35 cellular contexts compared by ENCODE assay signal in genomic region chr19:35488677-35489076, GRCh38. TPM values are rescaled to one million over a fixed set of nuclear protein-coding genes. Genes with fewer than 3 reads are reported as not detected.
"Had no signal": no experiment of that assay in that cellular context is flagged by ENCODE, and none has a peak within 500 bp of the region (broad histone marks: within the 10 kb centered on the region; RNA-seq: fewer than 3 reads in every experiment).

No MANE protein-coding gene starts in this region.

- H3K27ac Mint-ChIP-seq: activated CD4-positive, alpha-beta T cell treated with anti-CD3 and anti-CD28 coated beads, Interleukin-2, amount 10 ng/mL, durations not matched to agents 24 days and 14 days; activated CD8-positive, alpha-beta T cell treated with anti-CD3 and anti-CD28 coated beads for 36 hours; activated naive CD4-positive, alpha-beta T cell treated with anti-CD3 and anti-CD28 coated beads, Interleukin-2, amount 10 ng/mL, durations not matched to agents 7 days and 5 days; activated naive CD8-positive, alpha-beta T cell treated with anti-CD3 and anti-CD28 coated beads for 36 hours; activated T-cell treated with anti-CD3 and anti-CD28 coated beads, Interleukin-2, amount 50 U/mL, for 72 hours; activated T-helper 17 cell treated with anti-CD3 and anti-CD28 coated beads, Interleukin-2, amount 50 U/mL, for 72 hours had no signal

- H3K4me1 ChIP-seq: SJSA1 had no signal

- H3K27ac ChIP-seq: brain microvascular endothelial cell, SJSA1, WERI-Rb-1 had no signal

- H3K27me3 Mint-ChIP-seq: activated naive CD8-positive, alpha-beta T cell treated with anti-CD3 and anti-CD28 coated beads for 36 hours had no signal

- H3K4me3 ChIP-seq: SJSA1 had no signal

- H3K4me3 Mint-ChIP-seq: activated CD4-positive, alpha-beta T cell treated with anti-CD3 and anti-CD28 coated beads, Interleukin-2, amount 10 ng/mL, durations not matched to agents 24 days and 14 days; activated CD8-positive, alpha-beta T cell treated with anti-CD3 and anti-CD28 coated beads for 36 hours; activated naive CD4-positive, alpha-beta T cell treated with anti-CD3 and anti-CD28 coated beads, Interleukin-2, amount 10 ng/mL, durations not matched to agents 7 days and 5 days; activated naive CD8-positive, alpha-beta T cell treated with anti-CD3 and anti-CD28 coated beads for 36 hours; activated T-cell treated with anti-CD3 and anti-CD28 coated beads, Interleukin-2, amount 50 U/mL, for 72 hours; activated T-helper 17 cell treated with anti-CD3 and anti-CD28 coated beads, Interleukin-2, amount 50 U/mL, for 72 hours had no signal

- H3K36me3 Mint-ChIP-seq: activated naive CD4-positive, alpha-beta T cell treated with anti-CD3 and anti-CD28 coated beads, Interleukin-2, amount 10 ng/mL, durations not matched to agents 7 days and 5 days; activated naive CD8-positive, alpha-beta T cell treated with anti-CD3 and anti-CD28 coated beads for 36 hours had no signal

- DNase-seq: activated CD4-positive, alpha-beta T cell treated with anti-CD3 and anti-CD28 coated beads, Interleukin-2, amount 10 ng/mL, durations not matched to agents 24 days and 14 days; activated CD4-positive, alpha-beta T cell treated with anti-CD3 and anti-CD28 coated beads, Interleukin-2, amount 50 U/mL, for 4 hours; activated CD8-positive, alpha-beta T cell treated with anti-CD3 and anti-CD28 coated beads for 36 hours; activated gamma-delta T cell treated with Interleukin-2 at 50 U/mL for 16 hours; activated naive CD4-positive, alpha-beta T cell treated with anti-CD3 and anti-CD28 coated beads, Interleukin-2, amount 10 ng/mL, durations not matched to agents 7 days and 5 days; activated naive CD8-positive, alpha-beta T cell treated with anti-CD3 and anti-CD28 coated beads for 36 hours; activated T-cell treated with anti-CD3 and anti-CD28 coated beads, Interleukin-2, amount 50 U/mL, for 1 hour; activated T-cell treated with anti-CD3 and anti-CD28 coated beads, Interleukin-2, amount 50 U/mL, for 72 hours; amniotic stem cell; brain microvascular endothelial cell; central memory CD4-positive, alpha-beta T cell; Karpas-422; KBM-7; NCI-H1048; NCI-H1105 treated with DMSO at 0.1 percent for 48 hours; NCI-H1436; NCI-H1694; NCI-H1930; NCI-H2081 treated with DMSO at 0.1 percent for 48 hours; NCI-H226; NCI-H524 treated with DMSO at 0.1 percent for 48 hours; SHP77 treated with DMSO at 0.1 percent for 48 hours; T1000; WERI-Rb-1 had no signal

- ATAC-seq: activated CD8-positive, alpha-beta T cell treated with anti-CD3 and anti-CD28 coated beads for 36 hours; activated T-cell treated with anti-CD3 and anti-CD28 coated beads, Interleukin-2, amount 50 U/mL, for 72 hours; activated T-helper 17 cell treated with anti-CD3 and anti-CD28 coated beads, Interleukin-2, amount 50 U/mL, for 72 hours; Panc1 had no signal

- H3K36me3 ChIP-seq: brain microvascular endothelial cell, SJSA1, WERI-Rb-1 had no signal

- H3K4me1 Mint-ChIP-seq: activated CD4-positive, alpha-beta T cell treated with anti-CD3 and anti-CD28 coated beads, Interleukin-2, amount 10 ng/mL, durations not matched to agents 24 days and 14 days; activated T-helper 17 cell treated with anti-CD3 and anti-CD28 coated beads, Interleukin-2, amount 50 U/mL, for 72 hours had no signal

- H3K9me3 Mint-ChIP-seq: activated CD4-positive, alpha-beta T cell treated with anti-CD3 and anti-CD28 coated beads, Interleukin-2, amount 10 ng/mL, durations not matched to agents 24 days and 14 days; activated CD8-positive, alpha-beta T cell treated with anti-CD3 and anti-CD28 coated beads for 36 hours; activated naive CD4-positive, alpha-beta T cell treated with anti-CD3 and anti-CD28 coated beads, Interleukin-2, amount 10 ng/mL, durations not matched to agents 7 days and 5 days; activated naive CD8-positive, alpha-beta T cell treated with anti-CD3 and anti-CD28 coated beads for 36 hours; activated T-cell treated with anti-CD3 and anti-CD28 coated beads, Interleukin-2, amount 50 U/mL, for 72 hours; activated T-helper 17 cell treated with anti-CD3 and anti-CD28 coated beads, Interleukin-2, amount 50 U/mL, for 72 hours had no signal

- H3K9me3 ChIP-seq: SJSA1 had no signal

RNA-seq across cellular contexts. Expression of gene KRTDAP, which starts 1.6 kb away (rescaled TPM):
- total RNA-seq: activated CD4-positive, alpha-beta T cell treated with anti-CD3 and anti-CD28 coated beads, Interleukin-2, amount 10 ng/mL, durations not matched to agents 24 days and 14 days; activated CD8-positive, alpha-beta memory T cell treated with anti-CD3 and anti-CD28 coated beads for 36 hours; activated CD8-positive, alpha-beta T cell treated with anti-CD3 and anti-CD28 coated beads for 36 hours; activated naive CD8-positive, alpha-beta T cell treated with anti-CD3 and anti-CD28 coated beads for 36 hours; activated T-cell treated with anti-CD3 and anti-CD28 coated beads, Interleukin-2, amount 50 U/mL, for 72 hours; activated T-helper 17 cell treated with anti-CD3 and anti-CD28 coated beads, Interleukin-2, amount 50 U/mL, for 72 hours; aorta; cerebellum; MCF 10A; NCI-H460; RPMI7951; SJSA1; T-helper 1 cell treated with Interleukin-12 subunit alpha and Interleukin-12 subunit beta and Interleukin-4 antibody, amounts not matched to agents 30 ng/mL and 1 ng/mL, for 36 hours; T-helper 2 cell treated with Interferon-gamma antibody and Interleukin-4, amounts not matched to agents 100 ng/mL and 5 ng/mL, for 36 hours had no signal
- polyA plus RNA-seq: aorta had no signal

RNA-seq across cellular contexts. Expression of gene DMKN, which starts 24.8 kb away (rescaled TPM):
- total RNA-seq: activated CD4-positive, alpha-beta T cell treated with anti-CD3 and anti-CD28 coated beads, Interleukin-2, amount 10 ng/mL, durations not matched to agents 24 days and 14 days; RPMI7951; SJSA1; T-helper 1 cell treated with Interleukin-12 subunit alpha and Interleukin-12 subunit beta and Interleukin-4 antibody, amounts not matched to agents 30 ng/mL and 1 ng/mL, for 36 hours; T-helper 2 cell treated with Interferon-gamma antibody and Interleukin-4, amounts not matched to agents 100 ng/mL and 5 ng/mL, for 36 hours had no signal

RNA-seq across cellular contexts. Expression of gene SBSN, which starts 39.4 kb away (rescaled TPM):
- total RNA-seq: activated CD4-positive, alpha-beta T cell treated with anti-CD3 and anti-CD28 coated beads, Interleukin-2, amount 10 ng/mL, durations not matched to agents 24 days and 14 days; activated CD8-positive, alpha-beta memory T cell treated with anti-CD3 and anti-CD28 coated beads for 36 hours; activated CD8-positive, alpha-beta T cell treated with anti-CD3 and anti-CD28 coated beads for 36 hours; activated naive CD8-positive, alpha-beta T cell treated with anti-CD3 and anti-CD28 coated beads for 36 hours; activated T-helper 17 cell treated with anti-CD3 and anti-CD28 coated beads, Interleukin-2, amount 50 U/mL, for 72 hours; aorta; cerebellum; MCF 10A; NCI-H460; RPMI7951; SJSA1; T-helper 1 cell treated with Interleukin-12 subunit alpha and Interleukin-12 subunit beta and Interleukin-4 antibody, amounts not matched to agents 30 ng/mL and 1 ng/mL, for 36 hours; T-helper 2 cell treated with Interferon-gamma antibody and Interleukin-4, amounts not matched to agents 100 ng/mL and 5 ng/mL, for 36 hours had no signal

RNA-seq across cellular contexts. Expression of gene FFAR2, which starts 40.6 kb away (rescaled TPM):
- total RNA-seq: activated CD4-positive, alpha-beta T cell treated with anti-CD3 and anti-CD28 coated beads, Interleukin-2, amount 10 ng/mL, durations not matched to agents 24 days and 14 days; activated CD8-positive, alpha-beta memory T cell treated with anti-CD3 and anti-CD28 coated beads for 36 hours; activated CD8-positive, alpha-beta T cell treated with anti-CD3 and anti-CD28 coated beads for 36 hours; activated naive CD8-positive, alpha-beta T cell treated with anti-CD3 and anti-CD28 coated beads for 36 hours; activated T-cell treated with anti-CD3 and anti-CD28 coated beads, Interleukin-2, amount 50 U/mL, for 72 hours; activated T-helper 17 cell treated with anti-CD3 and anti-CD28 coated beads, Interleukin-2, amount 50 U/mL, for 72 hours; cerebellum; MCF 10A; NCI-H460; RPMI7951; SJSA1; T-helper 1 cell treated with Interleukin-12 subunit alpha and Interleukin-12 subunit beta and Interleukin-4 antibody, amounts not matched to agents 30 ng/mL and 1 ng/mL, for 36 hours; T-helper 2 cell treated with Interferon-gamma antibody and Interleukin-4, amounts not matched to agents 100 ng/mL and 5 ng/mL, for 36 hours had no signal

RNA-seq across cellular contexts. Expression of gene GAPDHS, which starts 44.6 kb away (rescaled TPM):
- total RNA-seq: activated CD4-positive, alpha-beta T cell treated with anti-CD3 and anti-CD28 coated beads, Interleukin-2, amount 10 ng/mL, durations not matched to agents 24 days and 14 days; activated CD8-positive, alpha-beta memory T cell treated with anti-CD3 and anti-CD28 coated beads for 36 hours; activated CD8-positive, alpha-beta T cell treated with anti-CD3 and anti-CD28 coated beads for 36 hours; activated naive CD8-positive, alpha-beta T cell treated with anti-CD3 and anti-CD28 coated beads for 36 hours; activated T-cell treated with anti-CD3 and anti-CD28 coated beads, Interleukin-2, amount 50 U/mL, for 72 hours; activated T-helper 17 cell treated with anti-CD3 and anti-CD28 coated beads, Interleukin-2, amount 50 U/mL, for 72 hours; aorta; cerebellum; MCF 10A; NCI-H460; RPMI7951; SJSA1; T-helper 1 cell treated with Interleukin-12 subunit alpha and Interleukin-12 subunit beta and Interleukin-4 antibody, amounts not matched to agents 30 ng/mL and 1 ng/mL, for 36 hours; T-helper 2 cell treated with Interferon-gamma antibody and Interleukin-4, amounts not matched to agents 100 ng/mL and 5 ng/mL, for 36 hours had no signal
- polyA plus RNA-seq: aorta had no signal
